ENCODE assay signal across 16 cellular contexts in genomic region chr20:61989741-61990140, GRCh38.
DNase-seq lines count a peak whose midpoint lies in the region; ATAC-seq and TF ChIP-seq lines count a peak whose summit lies in the region.
"Had no signal": no experiment of that assay in that cellular context is flagged by ENCODE, and none has a peak within 500 bp of the region (broad histone marks: within the 10 kb centered on the region; RNA-seq: fewer than 3 reads in every experiment).

No MANE protein-coding gene starts in this region.

- no peak for TF ChIP-seq CTCF in chondrocyte (IDR thresholded peaks at IDR 0.05)
- no peak for TF ChIP-seq CTCF in brain microvascular endothelial cell (IDR thresholded peaks at IDR 0.05; ENCODE audit: low read depth, low read length, missing control alignments)

- H3K9me3 Mint-ChIP-seq in chondrocyte (ENCODE audit: low read depth) = peaks cover 18% of the 10 kb centered on the region
- H3K9me3 Mint-ChIP-seq in naive thymus-derived CD4-positive, alpha-beta T cell = peaks cover 12 to 44% (median 20%) of the 10 kb centered on the region in 11 donors

- H3K36me3 ChIP-seq in naive thymus-derived CD4-positive, alpha-beta T cell (ENCODE audit: control insufficient read depth in 2 of 3, insufficient read depth in 3 of 3, low read length in 3 of 3) = peaks cover 0 to 72% (median 2%) of the 10 kb centered on the region in 3 experiments
- H3K36me3 ChIP-seq in brain microvascular endothelial cell (replicated peaks) = peaks cover 13% of the 10 kb centered on the region

- POLR2A ChIA-PET in naive thymus-derived CD4-positive, alpha-beta T cell (lab: Charles Lee) = no interaction called here

- peaks cover 0 to 10% of the 10 kb centered on the region in 2 donors for H3K4me1 ChIP-seq in naive thymus-derived CD4-positive, alpha-beta T cell (ENCODE audit: control insufficient read depth in 2 of 2, insufficient read depth in 2 of 2, low read length in 2 of 2)
- H3K4me1 ChIP-seq: A549, BE2C had no signal

- H3K27me3 Mint-ChIP-seq in chondrocyte (ENCODE audit: low read depth) = no peaks in the 10 kb centered on the region
- no peaks in the 10 kb centered on the region for H3K27me3 Mint-ChIP-seq in naive thymus-derived CD4-positive, alpha-beta T cell
- H3K27me3 Mint-ChIP-seq: CD4-positive, alpha-beta memory T cell had no signal

- in situ Hi-C loops in brain microvascular endothelial cell (cut with HindIII; ENCODE audit: low pct_ligation_motif_present, low sequenced_read_pairs) = no loop called here

- H3K27me3 ChIP-seq in naive thymus-derived CD4-positive, alpha-beta T cell (ENCODE audit: control insufficient read depth in 2 of 2, insufficient read depth in 2 of 2, low read length in 2 of 2) = no peaks in the 10 kb centered on the region
- H3K27me3 ChIP-seq in brain microvascular endothelial cell (replicated peaks) = no peaks in the 10 kb centered on the region
- H3K27me3 ChIP-seq: BE2C had no signal

- H3K4me1 Mint-ChIP-seq in chondrocyte (ENCODE audit: low read depth) = no peaks in the 10 kb centered on the region
- peaks cover 0 to 30% (median 10%) of the 10 kb centered on the region in 7 donors for H3K4me1 Mint-ChIP-seq in naive thymus-derived CD4-positive, alpha-beta T cell

- H3K9me3 ChIP-seq in naive thymus-derived CD4-positive, alpha-beta T cell (ENCODE audit: control insufficient read depth in 2 of 3, low read length in 3 of 3) = peaks cover 0 to 15% (median 0%) of the 10 kb centered on the region in 3 experiments
- H3K9me3 ChIP-seq: BE2C had no signal

- DNase-seq in left cardiac atrium = peak; percentile 7
- no peak for DNase-seq in left ventricle myocardium superior
- peak; percentile 69 for DNase-seq in chondrocyte (ENCODE audit: low spot score)
- DNase-seq in naive thymus-derived CD4-positive, alpha-beta T cell = no peak
- DNase-seq in 8988T = no peak
- DNase-seq in NCI-H345 treated with DMSO at 0.1 percent for 48 hours (lab: John Stamatoyannopoulos, UW; ENCODE audit: unreplicated experiment) = no peak
- DNase-seq in brain microvascular endothelial cell = no peak
- DNase-seq: BE2C; CD4-positive, alpha-beta memory T cell; DMS53; GF-D8; HCEC 1CT; HFFc6; IMR-90 had no signal

- H3K27ac Mint-ChIP-seq in chondrocyte (ENCODE audit: unreplicated experiment) = no peak overlapping the region
- peak overlapping the region in 1 of 9 donors; percentile 6 for H3K27ac Mint-ChIP-seq in naive thymus-derived CD4-positive, alpha-beta T cell
- H3K27ac Mint-ChIP-seq: HFFc6 had no signal

- no peak overlapping the region for H3K27ac ChIP-seq in naive thymus-derived CD4-positive, alpha-beta T cell (ENCODE audit: low read depth, low read length)
- no peak overlapping the region for H3K27ac ChIP-seq in brain microvascular endothelial cell
- H3K27ac ChIP-seq: A549, C4-2B had no signal

- CTCF ChIA-PET in naive thymus-derived CD4-positive, alpha-beta T cell (lab: Charles Lee) = no interaction called here

- no peak for ATAC-seq in left cardiac atrium
- ATAC-seq in left ventricle myocardium superior = no peak
- peak; percentile 59 for ATAC-seq in naive thymus-derived CD4-positive, alpha-beta T cell
- ATAC-seq: A549 had no signal

- peaks cover 55% of the 10 kb centered on the region for H3K36me3 Mint-ChIP-seq in chondrocyte (ENCODE audit: low read depth)
- H3K36me3 Mint-ChIP-seq in naive thymus-derived CD4-positive, alpha-beta T cell = peaks cover 44 to 83% (median 78%) of the 10 kb centered on the region in 5 donors

- intact Hi-C loops in left cardiac atrium (cut with DNase I) = no loop called here
- intact Hi-C loops in left ventricle myocardium superior (cut with micrococcal nuclease) = no loop called here
- intact Hi-C loops in naive thymus-derived CD4-positive, alpha-beta T cell (cut with micrococcal nuclease) = no loop called here

- H3K4me3 ChIP-seq in naive thymus-derived CD4-positive, alpha-beta T cell (ENCODE audit: low read length) = no peak overlapping the region
- no peak overlapping the region for H3K4me3 ChIP-seq in brain microvascular endothelial cell (ENCODE audit: low read depth, low read length)
- H3K4me3 ChIP-seq: A549 had no signal

- H3K4me3 Mint-ChIP-seq in chondrocyte (ENCODE audit: unreplicated experiment) = no peak overlapping the region
- H3K4me3 Mint-ChIP-seq in naive thymus-derived CD4-positive, alpha-beta T cell = no peak overlapping the region
- H3K4me3 Mint-ChIP-seq: HFFc6 had no signal

Comparison
In these comparisons a context has a peak if more than half of its experiments do, and no peak if none do; other contexts are left out.
1. DNase-seq: peak in left cardiac atrium (single experiment) and chondrocyte (single experiment); none in left ventricle myocardium superior (single experiment), naive thymus-derived CD4-positive, alpha-beta T cell (0 of 9), 8988T (single experiment), NCI-H345 treated with DMSO at 0.1 percent for 48 hours (single experiment) and brain microvascular endothelial cell (single experiment).